In the genomic region with DNA sequence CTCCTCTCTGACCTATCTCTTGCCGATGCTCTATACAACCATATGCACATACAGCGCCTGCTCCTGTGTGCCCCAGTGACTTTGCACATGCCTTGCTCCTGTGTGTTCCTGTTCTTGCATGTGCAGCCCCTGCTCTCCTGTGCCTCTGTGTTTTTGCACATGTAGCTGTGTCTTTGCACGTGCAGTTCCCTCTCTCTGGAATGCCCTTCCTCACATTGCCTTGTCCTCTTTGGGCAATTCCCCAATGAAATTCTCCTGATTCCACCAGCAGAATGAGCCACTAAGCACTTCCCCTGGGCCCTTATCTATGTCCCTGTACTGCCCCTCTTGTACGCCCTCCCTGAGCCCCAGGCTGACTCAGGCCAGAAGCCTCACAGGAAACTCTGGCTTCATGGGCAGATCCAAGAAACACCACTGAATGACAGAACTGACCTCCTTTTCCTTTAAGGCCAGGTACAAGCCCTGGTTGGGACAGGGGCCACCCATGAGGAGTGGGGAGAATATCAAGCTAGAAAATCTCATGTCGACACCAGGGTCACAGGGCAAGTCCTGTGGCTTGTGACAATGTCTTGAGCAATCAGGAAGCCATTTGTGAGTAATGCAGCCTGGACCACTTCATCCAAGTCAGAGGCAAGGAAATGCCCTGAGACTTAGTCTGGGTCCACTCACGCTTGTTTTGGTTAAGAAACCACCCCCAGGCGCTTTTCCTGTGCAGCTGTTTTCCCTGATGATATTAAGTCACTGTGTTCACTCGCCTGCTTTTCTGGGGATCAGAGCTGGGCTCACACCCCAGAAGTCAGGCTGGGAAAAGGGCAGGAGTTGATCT, we compare ENCODE assay signal across 1 cellular context.
A peak's percentile ranks its signal among the peaks of the same experiment; 100 is the strongest.
TF ChIP-seq lines count a peak whose summit lies in the region.

No MANE protein-coding gene starts in this region.

TF ChIP-seq in K562, 482 proteins besides CTCF, POLR2A, EP300 and RAD21:
- peak; percentile 56 for TF ChIP-seq CEBPB (tag; IDR thresholded peaks at IDR 0.05)
- no peak for TF ChIP-seq MAFK (IDR thresholded peaks at IDR 0.05; ENCODE audit: low read length)
- TF ChIP-seq, protein P1, sequence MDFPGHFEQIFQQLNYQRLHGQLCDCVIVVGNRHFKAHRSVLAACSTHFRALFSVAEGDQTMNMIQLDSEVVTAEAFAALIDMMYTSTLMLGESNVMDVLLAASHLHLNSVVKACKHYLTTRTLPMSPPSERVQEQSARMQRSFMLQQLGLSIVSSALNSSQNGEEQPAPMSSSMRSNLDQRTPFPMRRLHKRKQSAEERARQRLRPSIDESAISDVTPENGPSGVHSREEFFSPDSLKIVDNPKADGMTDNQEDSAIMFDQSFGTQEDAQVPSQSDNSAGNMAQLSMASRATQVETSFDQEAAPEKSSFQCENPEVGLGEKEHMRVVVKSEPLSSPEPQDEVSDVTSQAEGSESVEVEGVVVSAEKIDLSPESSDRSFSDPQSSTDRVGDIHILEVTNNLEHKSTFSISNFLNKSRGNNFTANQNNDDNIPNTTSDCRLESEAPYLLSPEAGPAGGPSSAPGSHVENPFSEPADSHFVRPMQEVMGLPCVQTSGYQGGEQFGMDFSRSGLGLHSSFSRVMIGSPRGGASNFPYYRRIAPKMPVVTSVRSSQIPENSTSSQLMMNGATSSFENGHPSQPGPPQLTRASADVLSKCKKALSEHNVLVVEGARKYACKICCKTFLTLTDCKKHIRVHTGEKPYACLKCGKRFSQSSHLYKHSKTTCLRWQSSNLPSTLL (IDR thresholded peaks at IDR 0.05), result no peak
- TF ChIP-seq CEBPG (CRISPR knock-in tag; IDR thresholded peaks at IDR 0.05), result no peak
- TF ChIP-seq CEBPG (tag; conservative IDR thresholded peaks at IDR 0.05 in 1 of 2, IDR thresholded peaks at IDR 0.05 in 1 of 2), result peak in 1 of 2 experiments; percentile 46; a peak in 1 of 4 replicates
